Comparison of ENCODE assay signal across 8 cellular contexts in genomic region chr2:72144746-72145657, GRCh38. TPM values are rescaled to one million over a fixed set of nuclear protein-coding genes. Genes with fewer than 3 reads are reported as not detected.
DNase-seq lines count a peak whose midpoint lies in the region; ATAC-seq and TF ChIP-seq lines count a peak whose summit lies in the region.

No MANE protein-coding gene starts in this region.

- TF ChIP-seq CTCF in mammary epithelial cell (conservative IDR thresholded peaks at IDR 0.05 in 1 of 2, IDR thresholded peaks at IDR 0.05 in 1 of 2; ENCODE audit: extremely low read depth in 1 of 2, insufficient read depth in 1 of 2, low read depth in 1 of 2, low read length in 2 of 2) (no peak), left lung (IDR thresholded peaks at IDR 0.05) (no peak), suprapubic skin (IDR thresholded peaks at IDR 0.05) (no peak)

- BruUV-seq in mammary epithelial cell (replicated peaks; lab: Mats Ljungman, UMichigan) = no TSS peak

- dilution Hi-C loops in mammary epithelial cell (cut with HindIII; ENCODE audit: low sequenced_read_pairs) = loop anchor here (25.0 kb wide), 2 partner anchors 208 to 558 kb away; no protein-coding TSS in a partner anchor

- H4K20me1 ChIP-seq in mammary epithelial cell (ENCODE audit: insufficient read depth, low read length) = no peaks in the 10 kb centered on the region

- ATAC-seq in left lung (peak; percentile 29), HG02840 (IDR thresholded peaks at IDR 0.05; ENCODE audit: low FRiP score, unreplicated experiment) (no peak)

- CTCF ChIA-PET in mammary epithelial cell (lab: Charles Lee; ENCODE audit: low non-redundant PET) = interaction anchor here (0.8 kb wide), 1 partner anchor 218 kb away, joined by 4 read pairs; no protein-coding TSS in a partner anchor

- H3K27me3 ChIP-seq in mammary epithelial cell (ENCODE audit: insufficient read depth, low read length) (peaks cover 21% of the 10 kb centered on the region), left lung (peaks cover 58 to 86% of the 10 kb centered on the region in 2 donors), suprapubic skin (peaks cover 61% of the 10 kb centered on the region)

- intact Hi-C loops in mammary epithelial cell (cut with micrococcal nuclease) = loop anchor here (2.0 to 5.0 kb wide), 2 partner anchors 30 to 108 kb away; no protein-coding TSS in a partner anchor
- intact Hi-C loops in left lung (cut with DNase I) = loop anchor here in 1 of 2 donors (5.0 kb wide), 2 partner anchors 343 to 598 kb away; no protein-coding TSS in a partner anchor

- H2AFZ ChIP-seq in mammary epithelial cell (ENCODE audit: low read depth, low read length) = peak overlapping the region; percentile 90

- H3K4me1 ChIP-seq in mammary epithelial cell (ENCODE audit: insufficient read depth, low read length) = peaks cover 38% of the 10 kb centered on the region
- H3K4me1 ChIP-seq in left lung = peaks cover 40 to 71% of the 10 kb centered on the region in 2 donors
- peaks cover 82% of the 10 kb centered on the region for H3K4me1 ChIP-seq in suprapubic skin

- peak overlapping the region; percentile 94 for H3K4me2 ChIP-seq in mammary epithelial cell (ENCODE audit: insufficient read depth, low read depth, low read length)

- no peaks in the 10 kb centered on the region for H3K79me2 ChIP-seq in mammary epithelial cell (ENCODE audit: insufficient read depth, low read length)

- H3K4me3 ChIP-seq in mammary epithelial cell (replicated peaks in 1 of 3; ENCODE audit: insufficient read depth in 1 of 3, low read depth in 2 of 3, low read length in 3 of 3) (peak overlapping the region; percentile 41 to 73 (median 49)), left lung (peak overlapping the region; percentile 20 to 39), suprapubic skin (peak overlapping the region; percentile 64)

- H3K36me3 ChIP-seq in mammary epithelial cell (ENCODE audit: insufficient read depth, low read length) (no peaks in the 10 kb centered on the region), left lung (no peaks in the 10 kb centered on the region), suprapubic skin (no peaks in the 10 kb centered on the region)

- in situ Hi-C loops in mammary epithelial cell (cut with MboI; ENCODE audit: low sequenced_read_pairs in 2 of 2) = loop anchor here in 1 of 2 donors (5.0 kb wide), 1 partner anchor 338 kb away; no protein-coding TSS in a partner anchor

- TF ChIP-seq POLR2A in suprapubic skin (IDR thresholded peaks at IDR 0.05) = peak in 1 of 2 donors; percentile 24

- H3K27ac ChIP-seq in mammary epithelial cell (ENCODE audit: insufficient read depth, low read depth, low read length) (no peak overlapping the region), left lung (no peak overlapping the region), suprapubic skin (peak overlapping the region; percentile 34)

- TF ChIP-seq EP300 in suprapubic skin (IDR thresholded peaks at IDR 0.05) = no peak

- peak; percentile 45 for DNase-seq in GM03348 (ENCODE audit: low spot score)
- peak; percentile 24 to 73 for DNase-seq in NCI-H446 (lab: John Stamatoyannopoulos, UW)
- DNase-seq in mammary epithelial cell = peak; percentile 54
- DNase-seq in left lung = peak; percentile 51 to 84
- DNase-seq in suprapubic skin (ENCODE audit: low spot score in 2 of 2) = peak in 1 of 2 donors; percentile 78
- no peak for DNase-seq in ureter (ENCODE audit: low spot score)
- no peak for DNase-seq in foreskin melanocyte

- H3K9me3 ChIP-seq in mammary epithelial cell (replicated peaks; ENCODE audit: insufficient read depth, low read length) = no peaks in the 10 kb centered on the region
- H3K9me3 ChIP-seq in left lung = no peaks in the 10 kb centered on the region
- no peaks in the 10 kb centered on the region for H3K9me3 ChIP-seq in suprapubic skin

- no peak overlapping the region for H3K9ac ChIP-seq in mammary epithelial cell (ENCODE audit: insufficient read depth, low read length)

- WGBS in mammary epithelial cell (ENCODE audit: low coverage, missing lambda C conversion rate) = 10% methylated on average over 10 of the region's 81 CpGs
- under 1% methylated on average over 34 of the region's 81 CpGs for WGBS in suprapubic skin

RNA-seq across cellular contexts. Expression of gene CYP26B1, which starts 2.7 kb away (rescaled TPM):
- 1 to 10 TPM in 1 of 2 donors, under 1 TPM in 1; 0.50 to 8.6 TPM for total RNA-seq in mammary epithelial cell
- polyA plus RNA-seq in mammary epithelial cell = 1.6 TPM
- polyA minus RNA-seq in mammary epithelial cell = 3.3 TPM
- 1 to 10 TPM; 3.1 to 4.7 TPM for total RNA-seq in left lung
- 10 to 100 TPM; 53.3 to 83.3 (median 67.7) TPM for total RNA-seq in suprapubic skin
- total RNA-seq in ureter = 1.1 TPM

Comparison
In these comparisons a context has a peak if more than half of its experiments do, and no peak if none do; other contexts are left out.
1. DNase-seq: peak in GM03348 (single experiment), NCI-H446 (2 of 2), mammary epithelial cell (single experiment) and left lung (2 of 2); none in ureter (single experiment) and foreskin melanocyte (single experiment).
2. RNA of gene CYP26B1, which starts 2.7 kb away (total RNA-seq): 53.3 to 83.3 TPM in suprapubic skin; 0.50 to 8.6 TPM in mammary epithelial cell, 3.1 to 4.7 TPM in left lung and 1.1 TPM in ureter (single experiment); every median in the first group is over 4 times any median in the second.
3. Peak in every context shown above with its lines, with median percentiles within 50 percentile points of each other: H3K4me3 ChIP-seq.